In the genomic region with DNA sequence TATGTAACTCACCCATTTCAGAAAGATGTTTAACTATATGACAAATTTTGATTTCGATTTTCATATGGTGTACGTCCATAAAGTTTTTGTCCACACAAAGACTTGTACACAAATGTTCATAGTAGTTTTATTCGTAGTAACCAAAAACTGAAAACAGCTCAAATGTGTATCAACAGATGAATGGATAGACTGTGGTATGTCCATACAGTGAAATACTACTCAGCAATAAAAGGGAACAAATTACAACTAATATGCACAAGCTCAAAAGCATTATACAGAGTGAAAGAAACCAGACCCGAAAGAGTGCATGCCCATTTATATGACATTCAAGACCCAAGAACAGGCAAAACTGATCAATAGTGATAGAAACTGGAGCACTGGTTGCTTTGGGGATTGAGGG, we compare ENCODE assay signal across 27 cellular contexts.
"Had no signal": no experiment of that assay in that cellular context is flagged by ENCODE, and none has a peak within 500 bp of the region (broad histone marks: within the 10 kb centered on the region; RNA-seq: fewer than 3 reads in every experiment).

No MANE protein-coding gene starts in this region.

- FAIRE-seq: small intestine had no signal

- H3K4me2 ChIP-seq: neural progenitor cell had no signal

- H3K4me3 Mint-ChIP-seq: natural killer cell; nephron; neural progenitor cell; stimulated activated effector memory CD8-positive, alpha-beta T cell treated with anti-CD3 and anti-CD28 coated beads, Interleukin-12 subunit alpha, Interleukin-12 subunit beta, amount 100 ng/mL, for 72 hours; stimulated activated naive B cell treated with anti-CD40 and anti-IgM and Interleukin-4, amounts not matched to agents 10 μg/mL and 1 μg/mL and 100 μg/mL, for 72 hours; stimulated activated naive CD8-positive, alpha-beta T cell treated with anti-CD3 and anti-CD28 coated beads, Interleukin-15, Interleukin-2, amounts not matched to agents 100 ng/mL and 50 ng/mL, for 24 hours had no signal

- H3K27me3 ChIP-seq: ovary, right lobe of liver, sigmoid colon, stomach, thyroid gland, tibial nerve, upper lobe of left lung, uterus had no signal

- H3K27ac Mint-ChIP-seq: natural killer cell; nephron; neural progenitor cell; progenitor cell of endocrine pancreas; stimulated activated effector memory CD8-positive, alpha-beta T cell treated with anti-CD3 and anti-CD28 coated beads, Interleukin-12 subunit alpha, Interleukin-12 subunit beta, amount 100 ng/mL, for 72 hours; stimulated activated naive B cell treated with anti-CD40 and anti-IgM and Interleukin-4, amounts not matched to agents 10 μg/mL and 1 μg/mL and 100 μg/mL, for 72 hours; stimulated activated naive CD8-positive, alpha-beta T cell treated with anti-CD3 and anti-CD28 coated beads, Interleukin-15, Interleukin-2, amounts not matched to agents 100 ng/mL and 50 ng/mL, for 24 hours had no signal

- DNase-seq: natural killer cell; occipital lobe; ovary; psoas muscle; right cardiac atrium; right lobe of liver; sigmoid colon; small intestine; stimulated activated CD4-positive, alpha-beta T cell treated with anti-CD3 and anti-CD28 coated beads, Interleukin-15, amount 100 ng/mL, for 24 hours; stimulated activated CD4-positive, alpha-beta T cell treated with anti-CD3 and anti-CD28 coated beads, Interleukin-2, amount 100 ng/mL, for 24 hours; stimulated activated CD4-positive, alpha-beta T cell treated with anti-CD3 and anti-CD28 coated beads, Interleukin-2, amount 100 ng/mL, for 48 hours; stimulated activated CD4-positive, alpha-beta T cell treated with anti-CD3 and anti-CD28 coated beads, Interleukin-4, amount 100 ng/mL, for 24 hours; stimulated activated naive B cell treated with anti-CD40 and anti-IgM and Interleukin-4, amounts not matched to agents 10 μg/mL and 1 μg/mL and 100 μg/mL, for 72 hours; stimulated activated naive CD4-positive, alpha-beta T cell treated with Interleukin-2 at 50 U/mL for 16 hours; stomach; thyroid gland; trophoblast cell; upper lobe of left lung; uterus had no signal

- H3K4me1 Mint-ChIP-seq: natural killer cell; nephron; stimulated activated effector memory CD8-positive, alpha-beta T cell treated with anti-CD3 and anti-CD28 coated beads, Interleukin-12 subunit alpha, Interleukin-12 subunit beta, amount 100 ng/mL, for 72 hours; stimulated activated naive B cell treated with anti-CD40 and anti-IgM and Interleukin-4, amounts not matched to agents 10 μg/mL and 1 μg/mL and 100 μg/mL, for 72 hours had no signal

- H3K4me3 ChIP-seq: neural progenitor cell, ovary, psoas muscle, right lobe of liver, sigmoid colon, stomach, thoracic aorta, thyroid gland, tibial nerve, upper lobe of left lung, uterus had no signal

- ATAC-seq: natural killer cell; psoas muscle; right cardiac atrium; right lobe of liver; stimulated activated effector memory CD8-positive, alpha-beta T cell treated with anti-CD3 and anti-CD28 coated beads, Interleukin-12 subunit alpha, Interleukin-12 subunit beta, amount 100 ng/mL, for 72 hours; stimulated activated naive B cell treated with anti-CD40 and anti-IgM and Interleukin-4, amounts not matched to agents 10 μg/mL and 1 μg/mL and 100 μg/mL, for 72 hours had no signal

- H3K4me1 ChIP-seq: parathyroid adenoma, psoas muscle, right lobe of liver, sigmoid colon, stomach, thyroid gland, tibial nerve, upper lobe of left lung, uterus had no signal

- H3K27ac ChIP-seq: neural progenitor cell, ovary, parathyroid adenoma, psoas muscle, right lobe of liver, sigmoid colon, stomach, thoracic aorta, thyroid gland, tibial nerve, upper lobe of left lung, uterus had no signal

- H3K36me3 ChIP-seq: neural progenitor cell, ovary, right lobe of liver, sigmoid colon, stomach, thoracic aorta, thyroid gland, tibial nerve, upper lobe of left lung, uterus had no signal

- H2AFZ ChIP-seq: neural progenitor cell, parathyroid adenoma had no signal

- H3K9me3 ChIP-seq: ovary, right lobe of liver, thoracic aorta, thyroid gland, upper lobe of left lung, uterus had no signal

- H3K9ac ChIP-seq: neural progenitor cell, parathyroid adenoma had no signal

- H3K36me3 Mint-ChIP-seq: neural progenitor cell; stimulated activated effector memory CD8-positive, alpha-beta T cell treated with anti-CD3 and anti-CD28 coated beads, Interleukin-12 subunit alpha, Interleukin-12 subunit beta, amount 100 ng/mL, for 72 hours; stimulated activated naive B cell treated with anti-CD40 and anti-IgM and Interleukin-4, amounts not matched to agents 10 μg/mL and 1 μg/mL and 100 μg/mL, for 72 hours had no signal

- H3K9me3 Mint-ChIP-seq: stimulated activated effector memory CD8-positive, alpha-beta T cell treated with anti-CD3 and anti-CD28 coated beads, Interleukin-12 subunit alpha, Interleukin-12 subunit beta, amount 100 ng/mL, for 72 hours had no signal

- H3K79me2 ChIP-seq: parathyroid adenoma had no signal
